ENCODE assay signal across 22 cellular contexts in the genomic region with DNA sequence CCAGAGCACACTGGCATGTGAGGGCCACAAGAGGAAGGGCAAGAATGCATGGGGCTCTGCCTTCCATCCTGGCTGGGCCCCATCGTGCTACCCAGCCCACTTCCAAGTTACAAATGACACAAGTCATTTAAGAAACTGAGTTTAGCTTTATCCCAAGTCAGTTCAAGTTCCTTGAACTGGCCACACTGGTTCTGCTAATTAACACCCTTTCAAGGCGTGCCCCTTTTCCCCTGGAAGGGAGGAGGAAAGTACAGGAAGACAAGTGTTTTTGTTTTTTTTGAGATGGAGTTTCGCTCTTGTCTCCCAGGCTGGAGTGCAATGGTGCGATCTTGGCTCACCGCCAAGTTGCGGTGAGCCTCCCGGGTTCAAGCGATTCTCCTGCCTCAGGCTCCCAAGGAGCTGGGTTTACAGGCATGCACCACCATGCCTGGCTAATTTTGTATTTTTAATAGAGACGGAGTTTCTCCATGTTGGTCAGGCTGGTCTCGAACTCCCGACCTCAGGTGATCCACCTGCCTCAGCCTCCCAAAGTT. TPM values are rescaled to one million over a fixed set of nuclear protein-coding genes. Genes with fewer than 3 reads are reported as not detected.
"Had no signal": no experiment of that assay in that cellular context is flagged by ENCODE, and none has a peak within 500 bp of the region (broad histone marks: within the 10 kb centered on the region; RNA-seq: fewer than 3 reads in every experiment).

No MANE protein-coding gene starts in this region.

RNA-seq across cellular contexts. Expression of a gene that starts 17.4 kb away (rescaled TPM):
- total RNA-seq: endothelial cell of umbilical vein, fibroblast of lung, lung microvascular endothelial cell, neural crest cell, osteoblast had no signal
- polyA plus RNA-seq: endothelial cell of umbilical vein, fibroblast of lung had no signal

RNA-seq across cellular contexts. Expression of a gene that starts 30.0 kb away (rescaled TPM):
- total RNA-seq: dermis blood vessel endothelial cell, endothelial cell of umbilical vein, fibroblast of lung, gastroesophageal sphincter, heart left ventricle, hepatocyte, left cardiac atrium, mesothelial cell of epicardium, neural crest cell, osteoblast, right atrium auricular region, sciatic nerve, smooth muscle cell, stomach, subcutaneous adipose tissue, uterus had no signal
- polyA plus RNA-seq: fibroblast of lung, smooth muscle cell had no signal

RNA-seq across cellular contexts. Expression of a gene that starts 34.4 kb away (rescaled TPM):
- total RNA-seq: dermis blood vessel endothelial cell, endothelial cell of umbilical vein, fibroblast of lung, foreskin keratinocyte, gastroesophageal sphincter, hepatocyte, kidney epithelial cell, left cardiac atrium, lower leg skin, lung microvascular endothelial cell, osteoblast, prostate gland, right atrium auricular region, sciatic nerve, smooth muscle cell, stomach, subcutaneous adipose tissue, upper lobe of left lung, uterus had no signal
- polyA plus RNA-seq: fibroblast of lung had no signal
